Comparison of ENCODE assay signal across 1 cellular context in genomic region chr5:77832166-77832770, GRCh38.
TF ChIP-seq lines count a peak whose summit lies in the region.

No MANE protein-coding gene starts in this region.

TF ChIP-seq in K562, 482 proteins besides CTCF, POLR2A, EP300 and RAD21:
- TF ChIP-seq ZNF316 (IDR thresholded peaks at IDR 0.05) (peak; percentile 60), FOXM1 (IDR thresholded peaks at IDR 0.05; ENCODE audit: low read depth) (no peak), FOXM1 (CRISPR knock-in tag; IDR thresholded peaks at IDR 0.05; ENCODE audit: low read depth) (no peak)
